In genomic region chr2:181895788-181896187, GRCh38 we compare ENCODE assay signal across 17 cellular contexts. TPM values are rescaled to one million over a fixed set of nuclear protein-coding genes. Genes with fewer than 3 reads are reported as not detected.
DNase-seq lines count a peak whose midpoint lies in the region; ATAC-seq and TF ChIP-seq lines count a peak whose summit lies in the region.
"Had no signal": no experiment of that assay in that cellular context is flagged by ENCODE, and none has a peak within 500 bp of the region (broad histone marks: within the 10 kb centered on the region; RNA-seq: fewer than 3 reads in every experiment).

No MANE protein-coding gene starts in this region.

- TF ChIP-seq RAD21 in SK-N-SH (IDR thresholded peaks at IDR 0.05; ENCODE audit: low read length), result no peak

- H3K79me2 ChIP-seq in SK-N-SH (ENCODE audit: insufficient read depth), result peaks cover 71% of the 10 kb centered on the region

- H3K4me3 Mint-ChIP-seq in type B pancreatic cell, result peak overlapping the region; percentile 78
- no peak overlapping the region for H3K4me3 Mint-ChIP-seq in T-helper 2 cell treated with Interferon-gamma antibody and Interleukin-4, amounts not matched to agents 5 μg/mL and 100 μg/mL, for 36 hours
- H3K4me3 Mint-ChIP-seq: activated naive CD4-positive, alpha-beta T cell treated with anti-CD3 and anti-CD28 coated beads, Interleukin-2, amount 50 U/mL, for 24 hours had no signal

- intact Hi-C loops in mucosa of descending colon (cut with DNase I, micrococcal nuclease), result no loop called here

- DNase-seq in SK-N-SH (no peak), coronary artery (ENCODE audit: low spot score) (no peak), mucosa of descending colon (no peak), type B pancreatic cell (ENCODE audit: extremely low spot score, unreplicated experiment) (no peak)
- DNase-seq in stimulated activated CD4-positive, alpha-beta T cell treated with anti-CD3 and anti-CD28 coated beads, Interleukin-12 subunit alpha, Interleukin-12 subunit beta, amount 100 ng/mL, for 4 hours, result no peak
- DNase-seq in T-helper 2 cell treated with Interferon-gamma antibody and Interleukin-4, amounts not matched to agents 5 μg/mL and 100 μg/mL, for 36 hours (ENCODE audit: low spot score), result no peak
- DNase-seq: 8988T; activated CD4-positive, alpha-beta T cell treated with anti-CD3 and anti-CD28 coated beads for 1 hour; CD4-positive, alpha-beta memory T cell; GM23248; NCI-H2029; NCI-H82; stimulated activated naive CD4-positive, alpha-beta T cell had no signal

- peaks cover 59 to 78% of the 10 kb centered on the region in 2 experiments for H3K36me3 ChIP-seq in SK-N-SH (replicated peaks in 1 of 2; ENCODE audit: control insufficient read depth in 1 of 2, insufficient read depth in 2 of 2, low read length in 1 of 2)
- H3K36me3 ChIP-seq in mucosa of descending colon (ENCODE audit: low read depth), result no peaks in the 10 kb centered on the region

- H3K27ac Mint-ChIP-seq in type B pancreatic cell, result no peak overlapping the region
- H3K27ac Mint-ChIP-seq in T-helper 2 cell treated with Interferon-gamma antibody and Interleukin-4, amounts not matched to agents 5 μg/mL and 100 μg/mL, for 36 hours, result no peak overlapping the region
- H3K27ac Mint-ChIP-seq: activated naive CD4-positive, alpha-beta T cell treated with anti-CD3 and anti-CD28 coated beads, Interleukin-2, amount 50 U/mL, for 24 hours; CD4-positive, alpha-beta memory T cell had no signal

- H3K36me3 Mint-ChIP-seq in type B pancreatic cell, result peaks cover 33% of the 10 kb centered on the region
- peaks cover 41% of the 10 kb centered on the region for H3K36me3 Mint-ChIP-seq in T-helper 2 cell treated with Interferon-gamma antibody and Interleukin-4, amounts not matched to agents 5 μg/mL and 100 μg/mL, for 36 hours (ENCODE audit: low read depth)

- H2AFZ ChIP-seq in SK-N-SH (ENCODE audit: low read depth), result no peak overlapping the region
- H2AFZ ChIP-seq: GM23248 had no signal

- peaks cover 48% of the 10 kb centered on the region for H3K4me1 Mint-ChIP-seq in type B pancreatic cell (ENCODE audit: unreplicated experiment)
- peaks cover 47% of the 10 kb centered on the region for H3K4me1 Mint-ChIP-seq in T-helper 2 cell treated with Interferon-gamma antibody and Interleukin-4, amounts not matched to agents 5 μg/mL and 100 μg/mL, for 36 hours (ENCODE audit: low read depth)

- H3K27me3 ChIP-seq in SK-N-SH (ENCODE audit: insufficient read depth), result no peaks in the 10 kb centered on the region
- H3K27me3 ChIP-seq: esophagus muscularis mucosa had no signal

- peak overlapping the region; percentile 46 for H3K4me2 ChIP-seq in SK-N-SH

- TF ChIP-seq EP300 in SK-N-SH (IDR thresholded peaks at IDR 0.05; ENCODE audit: borderline replicate concordance in 1 of 2, low read depth in 1 of 2, low read length in 1 of 2), result no peak

- H3K27me3 Mint-ChIP-seq in type B pancreatic cell, result no peaks in the 10 kb centered on the region
- peaks cover 4% of the 10 kb centered on the region for H3K27me3 Mint-ChIP-seq in T-helper 2 cell treated with Interferon-gamma antibody and Interleukin-4, amounts not matched to agents 5 μg/mL and 100 μg/mL, for 36 hours (ENCODE audit: low read depth)

- POLR2A ChIA-PET in SK-N-SH (lab: Yijun Ruan, JAX), result no interaction called here

- no peak overlapping the region for H3K9ac ChIP-seq in SK-N-SH
- H3K9ac ChIP-seq: GM23248 had no signal

- CTCF ChIA-PET in SK-N-SH (lab: Yijun Ruan, JAX), result interaction anchor here (1.0 to 2.0 kb wide), 4 partner anchors 8 to 428 kb away, joined by 3 to 14 read pairs (median 3); no protein-coding TSS in a partner anchor

- TF ChIP-seq CTCF in SK-N-SH (IDR thresholded peaks at IDR 0.05), result no peak
- no peak for TF ChIP-seq CTCF in coronary artery (IDR thresholded peaks at IDR 0.05)
- no peak for TF ChIP-seq CTCF in mucosa of descending colon (IDR thresholded peaks at IDR 0.05)
- TF ChIP-seq CTCF in type B pancreatic cell (conservative IDR thresholded peaks at IDR 0.05), result no peak

- H3K9me3 Mint-ChIP-seq in type B pancreatic cell, result no peaks in the 10 kb centered on the region
- H3K9me3 Mint-ChIP-seq in T-helper 2 cell treated with Interferon-gamma antibody and Interleukin-4, amounts not matched to agents 5 μg/mL and 100 μg/mL, for 36 hours, result no peaks in the 10 kb centered on the region
- H3K9me3 Mint-ChIP-seq: activated naive CD4-positive, alpha-beta T cell treated with anti-CD3 and anti-CD28 coated beads, Interleukin-2, amount 50 U/mL, for 24 hours; CD4-positive, alpha-beta memory T cell had no signal

- H3K9me3 ChIP-seq in SK-N-SH, result no peaks in the 10 kb centered on the region
- H3K9me3 ChIP-seq in mucosa of descending colon, result no peaks in the 10 kb centered on the region
- H3K9me3 ChIP-seq: esophagus muscularis mucosa had no signal

- 56% methylated on average over 1 of the region's 1 CpG for WGBS in SK-N-SH (ENCODE audit: low lambda C conversion rate)

- H3F3A ChIP-seq in SK-N-SH (replicated peaks; ENCODE audit: insufficient read depth), result peaks cover 5% of the 10 kb centered on the region

- H3K4me3 ChIP-seq in SK-N-SH (ENCODE audit: low read depth in 2 of 2, low read length in 1 of 2), result peak overlapping the region in 1 of 2 experiments; percentile 12; a peak in 2 of 4 replicates
- H3K4me3 ChIP-seq in coronary artery, result peak overlapping the region; percentile 12
- peak overlapping the region; percentile 4 for H3K4me3 ChIP-seq in mucosa of descending colon
- H3K4me3 ChIP-seq: GM23248 had no signal

- no peak for ATAC-seq in SK-N-SH treated with all-trans-retinoic acid at 6 μM for 48 hours
- ATAC-seq in mucosa of descending colon, result peak; percentile 19
- ATAC-seq in HG03097 (IDR thresholded peaks at IDR 0.05; ENCODE audit: low FRiP score, unreplicated experiment), result no peak

- H3K9me2 ChIP-seq in SK-N-SH, result no peaks in the 10 kb centered on the region

- peaks cover 5 to 24% of the 10 kb centered on the region in 2 experiments; a peak in 2 of 4 replicates for H3K4me1 ChIP-seq in SK-N-SH (ENCODE audit: control insufficient read depth in 1 of 2, insufficient read depth in 2 of 2, low read depth in 1 of 2, low read length in 1 of 2)
- H3K4me1 ChIP-seq in mucosa of descending colon (ENCODE audit: low read depth), result peaks cover 18% of the 10 kb centered on the region

- H3K27ac ChIP-seq in SK-N-SH (ENCODE audit: low read depth in 2 of 2, low read length in 1 of 2) (no peak overlapping the region), coronary artery (no peak overlapping the region)
- H3K27ac ChIP-seq: esophagus muscularis mucosa, GM23248 had no signal

- peaks cover 9% of the 10 kb centered on the region; the same call in 1 of the 2 replicates for H4K20me1 ChIP-seq in SK-N-SH (ENCODE audit: insufficient read depth)

TF ChIP-seq in SK-N-SH, 30 proteins besides CTCF, POLR2A, EP300 and RAD21 (continues in another document):
- TF ChIP-seq SMC3 (IDR thresholded peaks at IDR 0.05; ENCODE audit: low read depth, low read length), result no peak
- TF ChIP-seq FOXJ3 (CRISPR knock-in tag; IDR thresholded peaks at IDR 0.05), result no peak
- TF ChIP-seq ZBTB33 (IDR thresholded peaks at IDR 0.05; ENCODE audit: borderline replicate concordance, low read depth), result no peak
- no peak for TF ChIP-seq TAF1 (IDR thresholded peaks at IDR 0.05; ENCODE audit: borderline replicate concordance, low read depth, low read length)

TF ChIP-seq in SK-N-SH treated with all-trans-retinoic acid at 6 μM for 48 hours, 23 proteins besides CTCF, POLR2A, EP300 and RAD21:
- TF ChIP-seq ZFP30 (CRISPR knock-in tag; IDR thresholded peaks at IDR 0.05) (no peak), CREB5 (CRISPR knock-in tag; IDR thresholded peaks at IDR 0.05; ENCODE audit: low read depth) (no peak), ISL1 (CRISPR knock-in tag; IDR thresholded peaks at IDR 0.05) (no peak), CSDC2 (CRISPR knock-in tag; IDR thresholded peaks at IDR 0.05) (no peak), ZFP3 (CRISPR knock-in tag; IDR thresholded peaks at IDR 0.05) (no peak)
- TF ChIP-seq, protein P1, sequence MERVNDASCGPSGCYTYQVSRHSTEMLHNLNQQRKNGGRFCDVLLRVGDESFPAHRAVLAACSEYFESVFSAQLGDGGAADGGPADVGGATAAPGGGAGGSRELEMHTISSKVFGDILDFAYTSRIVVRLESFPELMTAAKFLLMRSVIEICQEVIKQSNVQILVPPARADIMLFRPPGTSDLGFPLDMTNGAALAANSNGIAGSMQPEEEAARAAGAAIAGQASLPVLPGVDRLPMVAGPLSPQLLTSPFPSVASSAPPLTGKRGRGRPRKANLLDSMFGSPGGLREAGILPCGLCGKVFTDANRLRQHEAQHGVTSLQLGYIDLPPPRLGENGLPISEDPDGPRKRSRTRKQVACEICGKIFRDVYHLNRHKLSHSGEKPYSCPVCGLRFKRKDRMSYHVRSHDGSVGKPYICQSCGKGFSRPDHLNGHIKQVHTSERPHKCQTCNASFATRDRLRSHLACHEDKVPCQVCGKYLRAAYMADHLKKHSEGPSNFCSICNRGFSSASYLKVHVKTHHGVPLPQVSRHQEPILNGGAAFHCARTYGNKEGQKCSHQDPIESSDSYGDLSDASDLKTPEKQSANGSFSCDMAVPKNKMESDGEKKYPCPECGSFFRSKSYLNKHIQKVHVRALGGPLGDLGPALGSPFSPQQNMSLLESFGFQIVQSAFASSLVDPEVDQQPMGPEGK (CRISPR knock-in tag; IDR thresholded peaks at IDR 0.05; ENCODE audit: borderline replicate concordance), result no peak
TF ChIP-seq in SK-N-SH treated with all-trans-retinoic acid at 6 μM for 48 hours: peak in this region for 0.

RNA-seq across cellular contexts. Expression of gene ITPRID2, which starts 4.3 kb away (rescaled TPM):
- 41.9 and 53.1 TPM in 2 replicates for polyA plus RNA-seq in SK-N-SH (2012; rRNA removed)
- 47.6 and 51.2 TPM in 2 replicates for polyA plus RNA-seq in SK-N-SH (2012; cell fraction: cytosol; rRNA removed)
- polyA plus RNA-seq in SK-N-SH (2012; cell fraction: nucleus; rRNA removed), result 76.3 and 107 TPM in 2 replicates
- total RNA-seq in mucosa of descending colon, result 100 to 1,000 TPM; 184 to 381 (median 299) TPM
- 109 and 137 TPM in 2 replicates for total RNA-seq in type B pancreatic cell (ENCODE audit: low replicate concordance)
